ENCODE assay signal across 18 cellular contexts in the genomic region with DNA sequence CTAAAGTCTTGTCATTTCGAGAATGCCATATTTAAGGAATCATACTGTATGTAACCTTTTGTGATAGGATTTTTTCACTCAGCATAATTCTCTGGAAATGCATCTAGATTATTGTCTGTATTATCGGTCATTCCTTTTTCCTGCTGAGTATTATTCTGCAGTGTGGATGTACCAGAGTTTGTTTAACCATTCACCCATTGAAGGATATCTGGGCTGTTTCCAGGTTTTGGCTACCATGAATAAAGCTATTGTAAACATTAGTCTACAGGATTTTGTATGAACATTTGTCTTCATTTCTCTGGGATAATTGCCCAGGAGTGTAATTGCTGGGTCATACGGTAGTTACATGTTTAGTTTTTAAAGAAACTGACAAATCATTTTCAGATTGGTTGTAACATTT.
"Had no signal": no experiment of that assay in that cellular context is flagged by ENCODE, and none has a peak within 500 bp of the region (broad histone marks: within the 10 kb centered on the region; RNA-seq: fewer than 3 reads in every experiment).

No MANE protein-coding gene starts in this region.

- ATAC-seq: left cardiac atrium, lower lobe of right lung, natural killer cell, right cardiac atrium had no signal

- H3K9me3 Mint-ChIP-seq: dendritic cell treated with granulocyte-macrophage colony-stimulating factor and Interleukin-4, amounts not matched to agents 40 ng/mL and 50 ng/mL, for 4 days; memory B cell; natural killer cell had no signal

- H3K36me3 Mint-ChIP-seq: memory B cell, mesothelial cell of epicardium, natural killer cell had no signal

- H3K27me3 ChIP-seq: esophagus squamous epithelium, suprapubic skin, transverse colon had no signal

- DNase-seq: cerebellar nuclear complex; esophagus squamous epithelium; kidney; left cardiac atrium; left ventricle myocardium inferior; lower lobe of right lung; natural killer cell; posterior cingulate gyrus; right cardiac atrium; small intestine; stimulated activated CD4-positive, alpha-beta T cell treated with anti-CD3 and anti-CD28 coated beads, Interleukin-12 subunit alpha, Interleukin-12 subunit beta, amount 100 ng/mL, for 4 hours; stimulated activated naive CD4-positive, alpha-beta T cell treated with Interleukin-2 at 50 U/mL for 16 hours; transverse colon had no signal

- H3K9me3 ChIP-seq: lower lobe of right lung, suprapubic skin, transverse colon had no signal

- H3K27ac ChIP-seq: lower lobe of right lung, transverse colon had no signal

- H3K36me3 ChIP-seq: esophagus squamous epithelium, left ventricle myocardium inferior, lower lobe of right lung, suprapubic skin, transverse colon had no signal

- H3K4me3 Mint-ChIP-seq: dendritic cell treated with granulocyte-macrophage colony-stimulating factor and Interleukin-4, amounts not matched to agents 40 ng/mL and 50 ng/mL, for 4 days; memory B cell; mesothelial cell of epicardium; natural killer cell; neural crest cell had no signal

- H3K27me3 Mint-ChIP-seq: memory B cell had no signal

- H3K4me1 ChIP-seq: esophagus squamous epithelium, lower lobe of right lung, suprapubic skin had no signal

- H3K27ac Mint-ChIP-seq: dendritic cell treated with granulocyte-macrophage colony-stimulating factor and Interleukin-4, amounts not matched to agents 40 ng/mL and 50 ng/mL, for 4 days; memory B cell; mesothelial cell of epicardium; natural killer cell had no signal

- H3K4me3 ChIP-seq: esophagus squamous epithelium, left ventricle myocardium inferior, lower lobe of right lung, suprapubic skin, transverse colon had no signal

- H3K4me1 Mint-ChIP-seq: memory B cell, natural killer cell had no signal
